ENCODE assay signal across 16 cellular contexts in the genomic region with DNA sequence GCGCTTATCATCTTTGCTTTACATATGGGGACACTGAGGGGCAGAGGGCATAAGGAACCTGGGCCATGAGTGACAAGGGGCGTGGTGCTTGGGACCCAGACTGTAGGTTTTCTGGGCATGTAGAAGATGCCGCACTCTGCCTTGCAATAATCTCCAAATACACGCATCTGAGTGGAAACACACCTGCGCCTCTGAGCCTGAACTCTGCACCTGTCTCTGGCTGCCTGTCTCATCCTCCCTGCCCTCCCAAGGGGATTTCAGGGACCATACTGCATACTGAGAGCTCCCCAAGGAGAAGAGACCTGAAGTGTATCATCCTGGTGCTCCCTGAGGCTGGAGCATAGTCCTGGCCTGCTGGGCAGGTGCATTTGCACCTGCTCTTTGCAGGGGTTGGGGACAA. TPM values are rescaled to one million over a fixed set of nuclear protein-coding genes. Genes with fewer than 3 reads are reported as not detected.
A peak's percentile ranks its signal among the peaks of the same experiment; 100 is the strongest.
DNase-seq lines count a peak whose midpoint lies in the region; ATAC-seq and TF ChIP-seq lines count a peak whose summit lies in the region.
"Had no signal": no experiment of that assay in that cellular context is flagged by ENCODE, and none has a peak within 500 bp of the region (broad histone marks: within the 10 kb centered on the region; RNA-seq: fewer than 3 reads in every experiment).

No MANE protein-coding gene starts in this region.

- TF ChIP-seq POLR2A in Peyer's patch (IDR thresholded peaks at IDR 0.05), result no peak

- no peak for DNase-seq in activated naive CD8-positive, alpha-beta T cell treated with anti-CD3 and anti-CD28 coated beads for 36 hours
- DNase-seq in Peyer's patch (peak in 2 of 3 donors; percentile 13 to 36), islet precursor cell (peak; percentile 28), NCI-H1048 (lab: John Stamatoyannopoulos, UW) (no peak), DMS53 treated with DMSO at 0.1 percent for 48 hours (lab: John Stamatoyannopoulos, UW; ENCODE audit: unreplicated experiment) (no peak)
- DNase-seq in stimulated activated naive B cell treated with anti-CD40 and anti-IgM and Interleukin-4, amounts not matched to agents 10 μg/mL and 1 μg/mL and 100 μg/mL, for 72 hours, result no peak
- DNase-seq: AML-193, DMS79 treated with DMSO at 0.1 percent for 48 hours, mammary epithelial cell, NCI-H1417, NCI-H2227 treated with DMSO at 0.1 percent for 48 hours had no signal

- peak overlapping the region in 1 of 4 donors; percentile 25 for H3K27ac ChIP-seq in Peyer's patch
- H3K27ac ChIP-seq: SK-N-MC had no signal

- H3K9me3 Mint-ChIP-seq in activated naive CD8-positive, alpha-beta T cell (ENCODE audit: low read depth), result no peaks in the 10 kb centered on the region
- H3K9me3 Mint-ChIP-seq in activated naive CD8-positive, alpha-beta T cell treated with anti-CD3 and anti-CD28 coated beads for 36 hours, result peaks cover 11% of the 10 kb centered on the region
- H3K9me3 Mint-ChIP-seq in stimulated activated naive B cell treated with anti-CD40 and anti-IgM and Interleukin-4, amounts not matched to agents 10 μg/mL and 1 μg/mL and 100 μg/mL, for 72 hours, result peaks cover 10 to 13% of the 10 kb centered on the region in 2 donors

- peaks cover 10% of the 10 kb centered on the region for H3K36me3 Mint-ChIP-seq in activated naive CD8-positive, alpha-beta T cell
- H3K36me3 Mint-ChIP-seq in activated naive CD8-positive, alpha-beta T cell treated with anti-CD3 and anti-CD28 coated beads for 36 hours, result peaks cover 38% of the 10 kb centered on the region
- peaks cover 44 to 65% of the 10 kb centered on the region in 2 donors for H3K36me3 Mint-ChIP-seq in stimulated activated naive B cell treated with anti-CD40 and anti-IgM and Interleukin-4, amounts not matched to agents 10 μg/mL and 1 μg/mL and 100 μg/mL, for 72 hours

- H3K27me3 ChIP-seq in Peyer's patch, result no peaks in the 10 kb centered on the region

- peak overlapping the region; percentile 76 for H3K27ac Mint-ChIP-seq in activated naive CD8-positive, alpha-beta T cell
- H3K27ac Mint-ChIP-seq in activated naive CD8-positive, alpha-beta T cell treated with anti-CD3 and anti-CD28 coated beads for 36 hours, result no peak overlapping the region
- peak overlapping the region; percentile 77 for H3K27ac Mint-ChIP-seq in stimulated activated naive B cell treated with anti-CD40 and anti-IgM and Interleukin-4, amounts not matched to agents 10 μg/mL and 1 μg/mL and 100 μg/mL, for 72 hours
- H3K27ac Mint-ChIP-seq: activated T-helper 1 cell treated with anti-CD3 and anti-CD28 coated beads, Interleukin-12 subunit alpha, Interleukin-12 subunit beta, Interleukin-2, Interleukin-4 antibody, amounts not matched to agents 30 ng/mL and 10 ng/mL and 1 ng/mL, durations not matched to agents 14 hours and 24 hours and 36 hours had no signal

- no peaks in the 10 kb centered on the region for H3K27me3 Mint-ChIP-seq in activated naive CD8-positive, alpha-beta T cell
- H3K27me3 Mint-ChIP-seq in activated naive CD8-positive, alpha-beta T cell treated with anti-CD3 and anti-CD28 coated beads for 36 hours, result no peaks in the 10 kb centered on the region
- H3K27me3 Mint-ChIP-seq in stimulated activated naive B cell treated with anti-CD40 and anti-IgM and Interleukin-4, amounts not matched to agents 10 μg/mL and 1 μg/mL and 100 μg/mL, for 72 hours, result no peaks in the 10 kb centered on the region

- H3K4me3 ChIP-seq in Peyer's patch, result no peak overlapping the region
- H3K4me3 ChIP-seq: HAP-1, SK-N-MC had no signal

- TF ChIP-seq CTCF in Peyer's patch (IDR thresholded peaks at IDR 0.05), result no peak

- ATAC-seq in stimulated activated naive B cell treated with anti-CD40 and anti-IgM and Interleukin-4, amounts not matched to agents 10 μg/mL and 1 μg/mL and 100 μg/mL, for 72 hours (replicated peaks), result no peak
- ATAC-seq in GM19351 (IDR thresholded peaks at IDR 0.05; ENCODE audit: unreplicated experiment), result no peak

- no peaks in the 10 kb centered on the region for H3K36me3 ChIP-seq in Peyer's patch
- H3K36me3 ChIP-seq: HAP-1 had no signal

- no peaks in the 10 kb centered on the region for H3K4me1 ChIP-seq in Peyer's patch
- H3K4me1 ChIP-seq: HAP-1 had no signal

- peaks cover 22% of the 10 kb centered on the region for H3K4me1 Mint-ChIP-seq in activated naive CD8-positive, alpha-beta T cell (ENCODE audit: low read depth)
- peaks cover 21% of the 10 kb centered on the region for H3K4me1 Mint-ChIP-seq in activated naive CD8-positive, alpha-beta T cell treated with anti-CD3 and anti-CD28 coated beads for 36 hours
- peaks cover 38 to 62% of the 10 kb centered on the region in 2 donors for H3K4me1 Mint-ChIP-seq in stimulated activated naive B cell treated with anti-CD40 and anti-IgM and Interleukin-4, amounts not matched to agents 10 μg/mL and 1 μg/mL and 100 μg/mL, for 72 hours

- no peaks in the 10 kb centered on the region for H3K9me3 ChIP-seq in Peyer's patch
- H3K9me3 ChIP-seq: HAP-1 had no signal

- H3K4me3 Mint-ChIP-seq in activated naive CD8-positive, alpha-beta T cell, result no peak overlapping the region
- H3K4me3 Mint-ChIP-seq in activated naive CD8-positive, alpha-beta T cell treated with anti-CD3 and anti-CD28 coated beads for 36 hours, result no peak overlapping the region
- peak overlapping the region in 1 of 2 donors; percentile 2 for H3K4me3 Mint-ChIP-seq in stimulated activated naive B cell treated with anti-CD40 and anti-IgM and Interleukin-4, amounts not matched to agents 10 μg/mL and 1 μg/mL and 100 μg/mL, for 72 hours
- H3K4me3 Mint-ChIP-seq: activated T-helper 1 cell treated with anti-CD3 and anti-CD28 coated beads, Interleukin-12 subunit alpha, Interleukin-12 subunit beta, Interleukin-2, Interleukin-4 antibody, amounts not matched to agents 30 ng/mL and 10 ng/mL and 1 ng/mL, durations not matched to agents 14 hours and 24 hours and 36 hours had no signal

RNA-seq across cellular contexts. Expression of a gene that starts 34.7 kb away (rescaled TPM):
- 10 to 100 TPM; 29.4 to 30.5 TPM for total RNA-seq in activated naive CD8-positive, alpha-beta T cell treated with anti-CD3 and anti-CD28 coated beads for 36 hours
- 10 to 100 TPM in 3 of 4 donors, 1 to 10 TPM in 1; 9.5 to 23.9 (median 15.1) TPM for total RNA-seq in Peyer's patch

RNA-seq across cellular contexts. Expression of a gene that starts 49.6 kb away (rescaled TPM):
- total RNA-seq in activated naive CD8-positive, alpha-beta T cell treated with anti-CD3 and anti-CD28 coated beads for 36 hours, result 10 to 100 TPM; 12.5 to 13.3 TPM
- total RNA-seq in Peyer's patch, result 1 to 10 TPM in 2 of 4 donors, under 1 TPM in 2; 0.35 to 5.8 (median 1.2) TPM
- total RNA-seq: mammary epithelial cell had no signal

Comparison
In these comparisons a context has a peak if more than half of its experiments do, and no peak if none do; other contexts are left out.
1. DNase-seq: peak in Peyer's patch (2 of 3) and islet precursor cell (single experiment); none in activated naive CD8-positive, alpha-beta T cell treated with anti-CD3 and anti-CD28 coated beads for 36 hours (single experiment), stimulated activated naive B cell treated with anti-CD40 and anti-IgM and Interleukin-4, amounts not matched to agents 10 μg/mL and 1 μg/mL and 100 μg/mL, for 72 hours (single experiment), NCI-H1048 (single experiment) and DMS53 treated with DMSO at 0.1 percent for 48 hours (single experiment).